1 cellular context compared by ENCODE assay signal in genomic region chr12:100222173-100222572, GRCh38. TPM values are rescaled to one million over a fixed set of nuclear protein-coding genes. Genes with fewer than 3 reads are reported as not detected.
"Had no signal": no experiment of that assay in that cellular context is flagged by ENCODE, and none has a peak within 500 bp of the region (broad histone marks: within the 10 kb centered on the region; RNA-seq: fewer than 3 reads in every experiment).

No MANE protein-coding gene starts in this region.

RNA-seq across cellular contexts. Expression of gene DEPDC4, which starts 44.7 kb away (rescaled TPM):
- total RNA-seq: T-helper 17 cell had no signal
